In genomic region chr2:203740741-203741363, GRCh38 we compare ENCODE assay signal across 10 cellular contexts. TPM values are rescaled to one million over a fixed set of nuclear protein-coding genes. Genes with fewer than 3 reads are reported as not detected.
DNase-seq lines count a peak whose midpoint lies in the region; ATAC-seq and TF ChIP-seq lines count a peak whose summit lies in the region.
"Had no signal": no experiment of that assay in that cellular context is flagged by ENCODE, and none has a peak within 500 bp of the region (broad histone marks: within the 10 kb centered on the region; RNA-seq: fewer than 3 reads in every experiment).

No MANE protein-coding gene starts in this region.

- peaks cover 75% of the 10 kb centered on the region for H3K36me3 Mint-ChIP-seq in activated CD4-positive, alpha-beta T cell treated with anti-CD3 and anti-CD28 coated beads for 36 hours (ENCODE audit: low read depth)

- peak overlapping the region; percentile 62 for H3K4me3 Mint-ChIP-seq in activated CD4-positive, alpha-beta T cell treated with anti-CD3 and anti-CD28 coated beads for 36 hours
- H3K4me3 Mint-ChIP-seq: activated B cell treated with CpG ODN at 0.5 μM for 24 hours had no signal

- H3K4me3 ChIP-seq in brain microvascular endothelial cell (ENCODE audit: low read depth, low read length) (no peak overlapping the region), skeletal muscle satellite cell (ENCODE audit: low read length) (peak overlapping the region; percentile 9)

- H3K36me3 ChIP-seq in brain microvascular endothelial cell (replicated peaks) (no peaks in the 10 kb centered on the region), skeletal muscle satellite cell (ENCODE audit: insufficient read depth, low read length) (no peaks in the 10 kb centered on the region)

- peak overlapping the region; percentile 60 for H3K4me2 ChIP-seq in skeletal muscle satellite cell (ENCODE audit: low read length)

- intact Hi-C loops in activated CD4-positive, alpha-beta T cell treated with anti-CD3 and anti-CD28 coated beads for 36 hours (cut with DNase I, micrococcal nuclease) = loop anchor here (1.0 to 5.0 kb wide), 9 partner anchors 8 to 266 kb away; no protein-coding TSS in a partner anchor

- H3K27ac Mint-ChIP-seq in activated CD4-positive, alpha-beta T cell treated with anti-CD3 and anti-CD28 coated beads for 36 hours = peak overlapping the region; percentile 99
- H3K27ac Mint-ChIP-seq: activated B cell treated with CpG ODN at 0.5 μM for 24 hours had no signal

- POLR2A ChIA-PET in activated CD4-positive, alpha-beta T cell treated with anti-CD3 and anti-CD28 coated beads for 36 hours (lab: Charles Lee) = interaction anchor here (0.6 to 3.1 kb wide), 28 partner anchors 9 to 502 kb away, joined by 3 to 77 read pairs (median 4); partner anchors contain the start of genes CD28, CTLA4 and CYP20A1

- H3K27me3 Mint-ChIP-seq in activated CD4-positive, alpha-beta T cell treated with anti-CD3 and anti-CD28 coated beads for 36 hours = no peaks in the 10 kb centered on the region

- H3K27me3 ChIP-seq in brain microvascular endothelial cell (replicated peaks) (no peaks in the 10 kb centered on the region), skeletal muscle satellite cell (ENCODE audit: control insufficient read depth, insufficient read depth, low read length) (no peaks in the 10 kb centered on the region)

- H3K9me3 Mint-ChIP-seq in activated CD4-positive, alpha-beta T cell treated with anti-CD3 and anti-CD28 coated beads for 36 hours (ENCODE audit: low read depth) = peaks cover 11% of the 10 kb centered on the region
- H3K9me3 Mint-ChIP-seq: activated B cell treated with CpG ODN at 0.5 μM for 24 hours had no signal

- H3K9me3 ChIP-seq in skeletal muscle satellite cell (replicated peaks; ENCODE audit: low read length) = no peaks in the 10 kb centered on the region

- ATAC-seq in activated CD4-positive, alpha-beta T cell treated with anti-CD3 and anti-CD28 coated beads for 36 hours = peak; percentile 70

- TF ChIP-seq CTCF in brain microvascular endothelial cell (IDR thresholded peaks at IDR 0.05; ENCODE audit: low read depth, low read length, missing control alignments) = no peak

- peaks cover 92% of the 10 kb centered on the region for H3K4me1 Mint-ChIP-seq in activated CD4-positive, alpha-beta T cell treated with anti-CD3 and anti-CD28 coated beads for 36 hours
- H3K4me1 Mint-ChIP-seq: activated B cell treated with CpG ODN at 0.5 μM for 24 hours had no signal

- CTCF ChIA-PET in activated CD4-positive, alpha-beta T cell treated with anti-CD3 and anti-CD28 coated beads for 36 hours (lab: Charles Lee) = interaction anchor here (0.5 to 4.2 kb wide), 23 partner anchors 8 to 203 kb away, joined by 3 to 30 read pairs (median 4); partner anchors contain the start of gene CD28

- peaks cover 69% of the 10 kb centered on the region for H3K4me1 ChIP-seq in skeletal muscle satellite cell (ENCODE audit: control insufficient read depth, insufficient read depth, low read length)

- peak; percentile 52 for DNase-seq in activated CD4-positive, alpha-beta T cell treated with anti-CD3 and anti-CD28 coated beads for 36 hours
- no peak for DNase-seq in activated CD4-positive, alpha-beta T cell treated with anti-CD3 and anti-CD28 coated beads for 48 hours
- DNase-seq in RPMI7951 (ENCODE audit: low read depth) = peak; percentile 72
- DNase-seq in brain microvascular endothelial cell = peak; percentile 74
- DNase-seq in middle frontal gyrus (ENCODE audit: extremely low spot score, low spot score) = no peak
- DNase-seq in ACHN = no peak
- DNase-seq in NCI-H82 (lab: John Stamatoyannopoulos, UW) = no peak
- DNase-seq: activated B cell treated with CpG ODN at 0.5 μM for 24 hours, NCI-H345 had no signal

- in situ Hi-C loops in brain microvascular endothelial cell (cut with HindIII; ENCODE audit: low pct_ligation_motif_present, low sequenced_read_pairs) = no loop called here
- in situ Hi-C loops in ACHN (cut with HindIII; ENCODE audit: low pct_ligation_motif_present, low pct_unique_long_range_greater_than_20kb, low sequenced_read_pairs) = no loop called here

- peak overlapping the region; percentile 76 for H3K9ac ChIP-seq in skeletal muscle satellite cell (ENCODE audit: low read depth, low read length)

- peak overlapping the region; percentile 20 for H3K27ac ChIP-seq in brain microvascular endothelial cell

RNA-seq across cellular contexts. Expression of gene CD28, which starts 34.4 kb away (rescaled TPM):
- 100 to 1,000 TPM; 175 TPM for total RNA-seq in activated CD4-positive, alpha-beta T cell treated with anti-CD3 and anti-CD28 coated beads for 36 hours
- total RNA-seq in RPMI7951 (2014; rRNA removed; shearing (Covaris generic)) = not detected in 2 replicates
- not detected in 2 replicates for total RNA-seq in skeletal muscle satellite cell (2012; rRNA removed)
- total RNA-seq: activated B cell treated with CpG ODN at 0.5 μM for 24 hours had no signal

Comparison
In these comparisons a context has a peak if more than half of its experiments do, and no peak if none do; other contexts are left out.
1. DNase-seq: peak in activated CD4-positive, alpha-beta T cell treated with anti-CD3 and anti-CD28 coated beads for 36 hours (single experiment), RPMI7951 (single experiment) and brain microvascular endothelial cell (single experiment); none in activated CD4-positive, alpha-beta T cell treated with anti-CD3 and anti-CD28 coated beads for 48 hours (single experiment), middle frontal gyrus (single experiment), ACHN (single experiment) and NCI-H82 (single experiment).
2. RNA of gene CD28, which starts 34.4 kb away (total RNA-seq): 175 TPM in activated CD4-positive, alpha-beta T cell treated with anti-CD3 and anti-CD28 coated beads for 36 hours; not detected in RPMI7951; every median in the first group is over 100 times any median in the second.